1 cellular context compared by ENCODE assay signal in genomic region chr2:39142012-39142346, GRCh38.
TF ChIP-seq lines count a peak whose summit lies in the region.

No MANE protein-coding gene starts in this region.

TF ChIP-seq in K562, 482 proteins besides CTCF, POLR2A, EP300 and RAD21 (continued from another document):
- TF ChIP-seq CHD4 (IDR thresholded peaks at IDR 0.05; ENCODE audit: insufficient read depth, insufficient replicate concordance, low read depth, low read length, poor library complexity, severe bottlenecking) (no peak), ZNF586 (CRISPR knock-in tag; conservative IDR thresholded peaks at IDR 0.05) (no peak), CREB3L1 (IDR thresholded peaks at IDR 0.05; ENCODE audit: borderline replicate concordance, low read depth) (no peak), KLF6 (CRISPR knock-in tag; IDR thresholded peaks at IDR 0.05; ENCODE audit: borderline replicate concordance) (0 out of 2 replicates have a peak, but pooled peaks have one; percentile 24), DMBX1 (CRISPR knock-in tag; IDR thresholded peaks at IDR 0.05; ENCODE audit: borderline replicate concordance) (peak; percentile 52; the same call in 1 of the 2 replicates), ZNF41 (CRISPR knock-in tag; conservative IDR thresholded peaks at IDR 0.05) (no peak), RUNX1 (IDR thresholded peaks at IDR 0.05; ENCODE audit: low read depth) (no peak), ZNF695 (CRISPR knock-in tag; IDR thresholded peaks at IDR 0.05) (no peak), YBX1 (IDR thresholded peaks at IDR 0.05) (no peak), ZNF197 (CRISPR knock-in tag; IDR thresholded peaks at IDR 0.05; ENCODE audit: low read depth) (no peak), POLR3A (IDR thresholded peaks at IDR 0.05; ENCODE audit: borderline replicate concordance, extremely low read depth, insufficient read depth, insufficient read length) (no peak), ETV5 (CRISPR knock-in tag; IDR thresholded peaks at IDR 0.05; ENCODE audit: low read depth) (no peak), RBM25 (IDR thresholded peaks at IDR 0.05; ENCODE audit: low read depth, low read length, severe bottlenecking) (no peak), CBX1 (IDR thresholded peaks at IDR 0.05; ENCODE audit: low read depth) (no peak), NCOA6 (IDR thresholded peaks at IDR 0.05) (no peak), C11orf30 (IDR thresholded peaks at IDR 0.05; ENCODE audit: low read depth) (no peak), CAMTA2 (CRISPR knock-in tag; conservative IDR thresholded peaks at IDR 0.05) (no peak), ZNF232 (CRISPR knock-in tag; IDR thresholded peaks at IDR 0.05) (no peak), IFI16 (CRISPR knock-in tag; IDR thresholded peaks at IDR 0.05) (no peak), PHB (CRISPR knock-in tag; IDR thresholded peaks at IDR 0.05) (no peak), TCF7 (IDR thresholded peaks at IDR 0.05; ENCODE audit: borderline replicate concordance) (no peak), PTTG1 (tag; IDR thresholded peaks at IDR 0.05; ENCODE audit: low read depth) (no peak), MAFK (IDR thresholded peaks at IDR 0.05; ENCODE audit: low read length) (no peak), FOS (IDR thresholded peaks at IDR 0.05; ENCODE audit: extremely low read depth, insufficient read length) (no peak), ZNF583 (CRISPR knock-in tag; IDR thresholded peaks at IDR 0.05) (no peak)
- TF ChIP-seq, protein P1, sequence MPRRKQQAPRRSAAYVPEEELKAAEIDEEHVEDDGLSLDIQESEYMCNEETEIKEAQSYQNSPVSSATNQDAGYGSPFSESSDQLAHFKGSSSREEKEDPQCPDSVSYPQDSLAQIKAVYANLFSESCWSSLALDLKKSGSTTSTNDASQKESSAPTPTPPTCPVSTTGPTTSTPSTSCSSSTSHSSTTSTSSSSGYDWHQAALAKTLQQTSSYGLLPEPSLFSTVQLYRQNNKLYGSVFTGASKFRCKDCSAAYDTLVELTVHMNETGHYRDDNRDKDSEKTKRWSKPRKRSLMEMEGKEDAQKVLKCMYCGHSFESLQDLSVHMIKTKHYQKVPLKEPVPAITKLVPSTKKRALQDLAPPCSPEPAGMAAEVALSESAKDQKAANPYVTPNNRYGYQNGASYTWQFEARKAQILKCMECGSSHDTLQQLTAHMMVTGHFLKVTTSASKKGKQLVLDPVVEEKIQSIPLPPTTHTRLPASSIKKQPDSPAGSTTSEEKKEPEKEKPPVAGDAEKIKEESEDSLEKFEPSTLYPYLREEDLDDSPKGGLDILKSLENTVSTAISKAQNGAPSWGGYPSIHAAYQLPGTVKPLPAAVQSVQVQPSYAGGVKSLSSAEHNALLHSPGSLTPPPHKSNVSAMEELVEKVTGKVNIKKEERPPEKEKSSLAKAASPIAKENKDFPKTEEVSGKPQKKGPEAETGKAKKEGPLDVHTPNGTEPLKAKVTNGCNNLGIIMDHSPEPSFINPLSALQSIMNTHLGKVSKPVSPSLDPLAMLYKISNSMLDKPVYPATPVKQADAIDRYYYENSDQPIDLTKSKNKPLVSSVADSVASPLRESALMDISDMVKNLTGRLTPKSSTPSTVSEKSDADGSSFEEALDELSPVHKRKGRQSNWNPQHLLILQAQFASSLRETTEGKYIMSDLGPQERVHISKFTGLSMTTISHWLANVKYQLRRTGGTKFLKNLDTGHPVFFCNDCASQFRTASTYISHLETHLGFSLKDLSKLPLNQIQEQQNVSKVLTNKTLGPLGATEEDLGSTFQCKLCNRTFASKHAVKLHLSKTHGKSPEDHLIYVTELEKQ (CRISPR knock-in tag; IDR thresholded peaks at IDR 0.05): no peak
- TF ChIP-seq, protein P2, sequence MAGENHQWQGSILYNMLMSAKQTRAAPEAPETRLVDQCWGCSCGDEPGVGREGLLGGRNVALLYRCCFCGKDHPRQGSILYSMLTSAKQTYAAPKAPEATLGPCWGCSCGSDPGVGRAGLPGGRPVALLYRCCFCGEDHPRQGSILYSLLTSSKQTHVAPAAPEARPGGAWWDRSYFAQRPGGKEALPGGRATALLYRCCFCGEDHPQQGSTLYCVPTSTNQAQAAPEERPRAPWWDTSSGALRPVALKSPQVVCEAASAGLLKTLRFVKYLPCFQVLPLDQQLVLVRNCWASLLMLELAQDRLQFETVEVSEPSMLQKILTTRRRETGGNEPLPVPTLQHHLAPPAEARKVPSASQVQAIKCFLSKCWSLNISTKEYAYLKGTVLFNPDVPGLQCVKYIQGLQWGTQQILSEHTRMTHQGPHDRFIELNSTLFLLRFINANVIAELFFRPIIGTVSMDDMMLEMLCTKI (IDR thresholded peaks at IDR 0.05; ENCODE audit: partially characterized antibody): no peak
